1 cellular context compared by ENCODE assay signal in genomic region chr16:84988328-84989080, GRCh38.
TF ChIP-seq lines count a peak whose summit lies in the region.

No MANE protein-coding gene starts in this region.

TF ChIP-seq in K562, 482 proteins besides CTCF, POLR2A, EP300 and RAD21:
- TF ChIP-seq ZNF655 (CRISPR knock-in tag; IDR thresholded peaks at IDR 0.05) (no peak), CTCFL (IDR thresholded peaks at IDR 0.05; ENCODE audit: borderline replicate concordance, insufficient read depth, low read depth, low read length, poor library complexity, severe bottlenecking) (peak; percentile 63), ZNF766 (CRISPR knock-in tag; conservative IDR thresholded peaks at IDR 0.05) (no peak)
